Comparison of ENCODE assay signal across 1 cellular context in the genomic region with DNA sequence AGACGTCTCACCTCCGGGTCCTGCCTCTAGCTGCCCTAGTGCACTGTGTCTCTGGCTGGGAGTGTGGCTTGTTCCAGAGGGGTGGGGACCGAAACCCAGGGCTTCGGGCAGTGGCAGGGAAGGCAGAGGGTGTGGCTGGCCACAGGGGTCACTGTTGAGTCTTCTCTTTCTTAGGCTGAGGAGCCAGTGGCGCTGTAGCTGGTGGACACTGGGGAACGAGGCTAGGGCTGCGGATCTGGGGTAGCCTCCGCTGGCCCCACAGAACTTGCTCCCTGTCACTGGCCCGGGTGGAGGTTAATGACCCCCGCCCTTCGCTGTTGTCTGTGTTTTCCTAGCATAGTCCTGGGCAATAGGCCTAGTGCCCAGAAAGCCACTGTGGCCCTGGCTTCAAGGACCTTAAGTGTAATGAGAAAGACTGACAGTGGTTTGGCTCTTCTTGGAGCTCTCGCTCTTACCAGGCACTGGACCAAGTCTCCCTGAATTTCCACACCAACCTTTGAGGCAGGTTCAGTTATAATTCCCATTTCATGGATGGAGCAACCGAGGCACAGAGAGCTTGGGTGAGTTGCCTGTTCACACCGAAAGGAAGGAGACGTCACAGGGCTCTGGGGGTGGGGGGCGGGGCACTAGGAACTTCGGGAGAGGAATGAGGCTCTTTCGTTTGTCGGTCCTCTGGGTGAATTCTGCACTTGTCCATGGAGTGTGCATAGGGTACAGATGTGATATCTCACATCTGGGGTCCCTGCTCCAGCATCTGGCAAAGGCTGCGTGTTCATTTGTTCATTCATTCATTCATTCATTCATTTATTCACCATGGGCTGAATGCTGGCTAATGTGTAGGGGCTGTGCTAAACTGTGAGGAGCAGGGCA.
TF ChIP-seq lines count a peak whose summit lies in the region.

No MANE protein-coding gene starts in this region.

TF ChIP-seq in K562, 482 proteins besides CTCF, POLR2A, EP300 and RAD21 (continued from another document and continues in another):
- TF ChIP-seq ZNF407 (IDR thresholded peaks at IDR 0.05; ENCODE audit: low read depth) = no peak
- no peak for TF ChIP-seq NCOR1 (IDR thresholded peaks at IDR 0.05)
- TF ChIP-seq ZNF24 (IDR thresholded peaks at IDR 0.05) = peak; percentile 97
- TF ChIP-seq CREM (IDR thresholded peaks at IDR 0.05; ENCODE audit: low read depth) = peak; percentile 56
- TF ChIP-seq, protein P1, sequence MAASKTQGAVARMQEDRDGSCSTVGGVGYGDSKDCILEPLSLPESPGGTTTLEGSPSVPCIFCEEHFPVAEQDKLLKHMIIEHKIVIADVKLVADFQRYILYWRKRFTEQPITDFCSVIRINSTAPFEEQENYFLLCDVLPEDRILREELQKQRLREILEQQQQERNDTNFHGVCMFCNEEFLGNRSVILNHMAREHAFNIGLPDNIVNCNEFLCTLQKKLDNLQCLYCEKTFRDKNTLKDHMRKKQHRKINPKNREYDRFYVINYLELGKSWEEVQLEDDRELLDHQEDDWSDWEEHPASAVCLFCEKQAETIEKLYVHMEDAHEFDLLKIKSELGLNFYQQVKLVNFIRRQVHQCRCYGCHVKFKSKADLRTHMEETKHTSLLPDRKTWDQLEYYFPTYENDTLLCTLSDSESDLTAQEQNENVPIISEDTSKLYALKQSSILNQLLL (CRISPR knock-in tag; IDR thresholded peaks at IDR 0.05; ENCODE audit: borderline replicate concordance) = no peak
- TF ChIP-seq, protein P2, sequence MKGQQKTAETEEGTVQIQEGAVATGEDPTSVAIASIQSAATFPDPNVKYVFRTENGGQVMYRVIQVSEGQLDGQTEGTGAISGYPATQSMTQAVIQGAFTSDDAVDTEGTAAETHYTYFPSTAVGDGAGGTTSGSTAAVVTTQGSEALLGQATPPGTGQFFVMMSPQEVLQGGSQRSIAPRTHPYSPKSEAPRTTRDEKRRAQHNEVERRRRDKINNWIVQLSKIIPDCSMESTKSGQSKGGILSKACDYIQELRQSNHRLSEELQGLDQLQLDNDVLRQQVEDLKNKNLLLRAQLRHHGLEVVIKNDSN (CRISPR knock-in tag; IDR thresholded peaks at IDR 0.05) = no peak; the same call in 1 of the 2 replicates
- no peak for TF ChIP-seq ZNF668 (CRISPR knock-in tag; IDR thresholded peaks at IDR 0.05)
- no peak for TF ChIP-seq ZNF232 (CRISPR knock-in tag; IDR thresholded peaks at IDR 0.05)
- TF ChIP-seq SIX5 (IDR thresholded peaks at IDR 0.05; ENCODE audit: borderline replicate concordance in 1 of 2, insufficient read depth in 1 of 2, low read depth in 1 of 2, low read length in 2 of 2) = no peak
- TF ChIP-seq, protein P3, sequence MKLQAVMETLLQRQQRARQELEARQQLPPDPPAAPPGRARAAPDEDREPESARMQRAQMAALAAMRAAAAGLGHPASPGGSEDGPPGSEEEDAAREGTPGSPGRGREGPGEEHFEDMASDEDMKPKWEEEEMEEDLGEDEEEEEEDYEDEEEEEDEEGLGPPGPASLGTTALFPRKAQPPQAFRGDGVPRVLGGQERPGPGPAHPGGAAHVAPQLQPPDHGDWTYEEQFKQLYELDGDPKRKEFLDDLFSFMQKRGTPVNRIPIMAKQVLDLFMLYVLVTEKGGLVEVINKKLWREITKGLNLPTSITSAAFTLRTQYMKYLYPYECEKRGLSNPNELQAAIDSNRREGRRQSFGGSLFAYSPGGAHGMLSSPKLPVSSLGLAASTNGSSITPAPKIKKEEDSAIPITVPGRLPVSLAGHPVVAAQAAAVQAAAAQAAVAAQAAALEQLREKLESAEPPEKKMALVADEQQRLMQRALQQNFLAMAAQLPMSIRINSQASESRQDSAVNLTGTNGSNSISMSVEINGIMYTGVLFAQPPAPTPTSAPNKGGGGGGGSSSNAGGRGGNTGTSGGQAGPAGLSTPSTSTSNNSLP (IDR thresholded peaks at IDR 0.05; ENCODE audit: borderline replicate concordance, low read depth, low read length) = no peak
- TF ChIP-seq THRAP3 (IDR thresholded peaks at IDR 0.05; ENCODE audit: borderline replicate concordance) = no peak
- no peak for TF ChIP-seq SRF (CRISPR knock-in tag; IDR thresholded peaks at IDR 0.05)
- no peak for TF ChIP-seq ZBTB43 (CRISPR knock-in tag; IDR thresholded peaks at IDR 0.05)
- TF ChIP-seq, protein P4, sequence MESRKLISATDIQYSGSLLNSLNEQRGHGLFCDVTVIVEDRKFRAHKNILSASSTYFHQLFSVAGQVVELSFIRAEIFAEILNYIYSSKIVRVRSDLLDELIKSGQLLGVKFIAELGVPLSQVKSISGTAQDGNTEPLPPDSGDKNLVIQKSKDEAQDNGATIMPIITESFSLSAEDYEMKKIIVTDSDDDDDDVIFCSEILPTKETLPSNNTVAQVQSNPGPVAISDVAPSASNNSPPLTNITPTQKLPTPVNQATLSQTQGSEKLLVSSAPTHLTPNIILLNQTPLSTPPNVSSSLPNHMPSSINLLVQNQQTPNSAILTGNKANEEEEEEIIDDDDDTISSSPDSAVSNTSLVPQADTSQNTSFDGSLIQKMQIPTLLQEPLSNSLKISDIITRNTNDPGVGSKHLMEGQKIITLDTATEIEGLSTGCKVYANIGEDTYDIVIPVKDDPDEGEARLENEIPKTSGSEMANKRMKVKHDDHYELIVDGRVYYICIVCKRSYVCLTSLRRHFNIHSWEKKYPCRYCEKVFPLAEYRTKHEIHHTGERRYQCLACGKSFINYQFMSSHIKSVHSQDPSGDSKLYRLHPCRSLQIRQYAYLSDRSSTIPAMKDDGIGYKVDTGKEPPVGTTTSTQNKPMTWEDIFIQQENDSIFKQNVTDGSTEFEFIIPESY (CRISPR knock-in tag; IDR thresholded peaks at IDR 0.05) = peak; percentile 57; the same call in 1 of the 2 replicates
- TF ChIP-seq, protein P5, sequence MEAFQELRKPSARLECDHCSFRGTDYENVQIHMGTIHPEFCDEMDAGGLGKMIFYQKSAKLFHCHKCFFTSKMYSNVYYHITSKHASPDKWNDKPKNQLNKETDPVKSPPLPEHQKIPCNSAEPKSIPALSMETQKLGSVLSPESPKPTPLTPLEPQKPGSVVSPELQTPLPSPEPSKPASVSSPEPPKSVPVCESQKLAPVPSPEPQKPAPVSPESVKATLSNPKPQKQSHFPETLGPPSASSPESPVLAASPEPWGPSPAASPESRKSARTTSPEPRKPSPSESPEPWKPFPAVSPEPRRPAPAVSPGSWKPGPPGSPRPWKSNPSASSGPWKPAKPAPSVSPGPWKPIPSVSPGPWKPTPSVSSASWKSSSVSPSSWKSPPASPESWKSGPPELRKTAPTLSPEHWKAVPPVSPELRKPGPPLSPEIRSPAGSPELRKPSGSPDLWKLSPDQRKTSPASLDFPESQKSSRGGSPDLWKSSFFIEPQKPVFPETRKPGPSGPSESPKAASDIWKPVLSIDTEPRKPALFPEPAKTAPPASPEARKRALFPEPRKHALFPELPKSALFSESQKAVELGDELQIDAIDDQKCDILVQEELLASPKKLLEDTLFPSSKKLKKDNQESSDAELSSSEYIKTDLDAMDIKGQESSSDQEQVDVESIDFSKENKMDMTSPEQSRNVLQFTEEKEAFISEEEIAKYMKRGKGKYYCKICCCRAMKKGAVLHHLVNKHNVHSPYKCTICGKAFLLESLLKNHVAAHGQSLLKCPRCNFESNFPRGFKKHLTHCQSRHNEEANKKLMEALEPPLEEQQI (IDR thresholded peaks at IDR 0.05) = no peak
- no peak for TF ChIP-seq MAFK (IDR thresholded peaks at IDR 0.05; ENCODE audit: low read length)
- TF ChIP-seq STAG1 (CRISPR knock-in tag; IDR thresholded peaks at IDR 0.05; ENCODE audit: borderline replicate concordance) = peak; percentile 31
- TF ChIP-seq CREB5 (CRISPR knock-in tag; IDR thresholded peaks at IDR 0.05) = no peak
- no peak for TF ChIP-seq NKRF (IDR thresholded peaks at IDR 0.05; ENCODE audit: borderline replicate concordance)
- TF ChIP-seq ZZZ3 (IDR thresholded peaks at IDR 0.05) = no peak
- TF ChIP-seq ARID2 (IDR thresholded peaks at IDR 0.05) = no peak
- no peak for TF ChIP-seq E2F3 (CRISPR knock-in tag; IDR thresholded peaks at IDR 0.05)
- no peak for TF ChIP-seq HDGF (IDR thresholded peaks at IDR 0.05)
- no peak for TF ChIP-seq KLF1 (tag; IDR thresholded peaks at IDR 0.05)
- TF ChIP-seq L3MBTL2 (IDR thresholded peaks at IDR 0.05) = peak; percentile 64
- no peak for TF ChIP-seq HNRNPL (IDR thresholded peaks at IDR 0.05; ENCODE audit: low read depth, low read length)
- TF ChIP-seq HCFC1 (IDR thresholded peaks at IDR 0.05; ENCODE audit: low read depth, low read length) = no peak
